ENCODE assay signal across 10 cellular contexts in the genomic region with DNA sequence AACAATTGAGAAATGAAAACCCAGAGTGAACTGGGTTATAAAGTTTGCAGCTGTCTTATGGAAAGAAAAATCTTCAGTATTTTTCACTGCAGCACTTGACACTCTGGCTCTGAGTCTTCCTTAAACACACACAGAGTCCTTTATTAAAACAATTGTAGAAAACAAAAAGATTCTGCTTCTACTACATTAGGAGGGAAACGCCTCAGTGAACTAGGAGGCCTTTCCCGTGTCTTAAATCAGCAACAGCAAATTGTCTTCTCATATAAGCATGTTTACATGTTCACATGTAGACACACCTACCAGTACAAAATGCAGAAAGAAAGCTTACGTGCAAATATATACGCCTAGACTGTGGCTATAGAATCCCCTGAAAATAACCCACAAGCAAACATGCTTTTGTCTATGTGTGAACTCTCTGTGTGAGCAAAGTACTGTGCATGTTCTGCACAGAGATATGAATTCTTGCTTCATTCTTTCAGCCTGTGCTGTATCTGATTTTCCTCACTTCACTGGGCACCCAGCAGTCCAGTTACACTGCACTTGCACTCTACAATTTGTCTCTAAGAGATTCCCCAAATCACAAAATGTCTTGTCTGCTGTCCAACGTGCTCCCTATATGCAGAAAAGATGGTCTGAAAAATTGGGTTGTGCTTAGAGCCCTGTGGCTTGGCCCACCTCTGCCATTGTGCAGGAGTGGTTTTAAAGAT. TPM values are rescaled to one million over a fixed set of nuclear protein-coding genes. Genes with fewer than 3 reads are reported as not detected.
DNase-seq lines count a peak whose midpoint lies in the region; ATAC-seq, FAIRE-seq and TF ChIP-seq lines count a peak whose summit lies in the region.
"Had no signal": no experiment of that assay in that cellular context is flagged by ENCODE, and none has a peak within 500 bp of the region (broad histone marks: within the 10 kb centered on the region; RNA-seq: fewer than 3 reads in every experiment).

No MANE protein-coding gene starts in this region.

- peak overlapping the region; percentile 87 to 90 for H3K27ac Mint-ChIP-seq in effector memory CD8-positive, alpha-beta T cell
- H3K27ac Mint-ChIP-seq in activated naive CD4-positive, alpha-beta T cell treated with anti-CD3 and anti-CD28 coated beads, Interleukin-2, amount 10 ng/mL, durations not matched to agents 7 days and 5 days, result no peak overlapping the region

- H3K9me3 ChIP-seq in stomach (no peaks in the 10 kb centered on the region), small intestine (ENCODE audit: control insufficient read depth, low read depth) (no peaks in the 10 kb centered on the region)

- no peak for TF ChIP-seq POLR2A in stomach (IDR thresholded peaks at IDR 0.05)

- H2BK5ac ChIP-seq in mesendoderm (ENCODE audit: low read length), result no peak overlapping the region

- CTCF ChIA-PET in activated naive CD4-positive, alpha-beta T cell treated with anti-CD3 and anti-CD28 coated beads, Interleukin-2, amount 10 ng/mL, durations not matched to agents 7 days and 5 days (lab: Charles Lee), result no interaction called here

- H3K4me3 ChIP-seq in HL-60 (replicated peaks; ENCODE audit: insufficient read depth, low read length) (no peak overlapping the region), mesendoderm (ENCODE audit: low read length) (no peak overlapping the region), stomach (peak overlapping the region in 1 of 4 donors; percentile 14), small intestine (ENCODE audit: low read depth in 1 of 2, low read length in 2 of 2) (no peak overlapping the region)

- peak overlapping the region; percentile 28 for H3K18ac ChIP-seq in mesendoderm (ENCODE audit: low read length)

- FAIRE-seq in small intestine (lab: Jason Lieb, UNC), result no peak

- peak overlapping the region; percentile 35 for H2BK120ac ChIP-seq in mesendoderm (ENCODE audit: low read depth, low read length)

- H3K56ac ChIP-seq in mesendoderm (ENCODE audit: low read length), result no peak overlapping the region

- no peaks in the 10 kb centered on the region for H3K36me3 ChIP-seq in mesendoderm (ENCODE audit: control insufficient read depth, insufficient read depth, low read length)
- peaks cover 0 to 4% (median 0%) of the 10 kb centered on the region in 4 donors for H3K36me3 ChIP-seq in stomach
- no peaks in the 10 kb centered on the region for H3K36me3 ChIP-seq in small intestine (ENCODE audit: control insufficient read depth in 2 of 2, insufficient read depth in 2 of 2, low read length in 2 of 2)

- H3K23ac ChIP-seq in mesendoderm (ENCODE audit: low read length), result no peak overlapping the region

- DNase-seq in HL-60 (ENCODE audit: low read depth in 1 of 2, low spot score in 1 of 2) (no peak), mesendoderm (no peak), stomach (no peak), KBM-7 (no peak), NCI-H2029 (lab: John Stamatoyannopoulos, UW) (no peak), small intestine (no peak)
- no peak for DNase-seq in effector memory CD8-positive, alpha-beta T cell
- no peak for DNase-seq in activated naive CD4-positive, alpha-beta T cell treated with anti-CD3 and anti-CD28 coated beads, Interleukin-2, amount 10 ng/mL, durations not matched to agents 7 days and 5 days
- DNase-seq: NCI-H1417, NCI-H510A treated with DMSO at 0.1 percent for 48 hours had no signal

- peaks cover 41 to 75% of the 10 kb centered on the region in 2 donors for H3K4me1 Mint-ChIP-seq in effector memory CD8-positive, alpha-beta T cell (ENCODE audit: low read depth in 2 of 2)
- no peaks in the 10 kb centered on the region for H3K4me1 Mint-ChIP-seq in activated naive CD4-positive, alpha-beta T cell treated with anti-CD3 and anti-CD28 coated beads, Interleukin-2, amount 10 ng/mL, durations not matched to agents 7 days and 5 days

- H3K4ac ChIP-seq in mesendoderm (ENCODE audit: low read depth, low read length), result no peak overlapping the region

- in situ Hi-C loops in KBM-7 (cut with MboI; ENCODE audit: low pct_unique_long_range_greater_than_20kb, low sequenced_read_pairs), result no loop called here

- H3K4me2 ChIP-seq in mesendoderm (ENCODE audit: low read length), result no peak overlapping the region

- H4K8ac ChIP-seq in mesendoderm (ENCODE audit: low read depth, low read length), result no peak overlapping the region

- no peak for TF ChIP-seq CTCF in HL-60 (IDR thresholded peaks at IDR 0.05; ENCODE audit: insufficient read depth, low read length)
- no peak for TF ChIP-seq CTCF in stomach (IDR thresholded peaks at IDR 0.05)

- no peaks in the 10 kb centered on the region for H3K9me3 Mint-ChIP-seq in effector memory CD8-positive, alpha-beta T cell
- no peaks in the 10 kb centered on the region for H3K9me3 Mint-ChIP-seq in activated naive CD4-positive, alpha-beta T cell treated with anti-CD3 and anti-CD28 coated beads, Interleukin-2, amount 10 ng/mL, durations not matched to agents 7 days and 5 days

- H2AK5ac ChIP-seq in mesendoderm (ENCODE audit: low read length), result no peak overlapping the region

- WGBS in mesendoderm (ENCODE audit: extremely low coverage, insufficient coverage, low lambda C conversion rate), result no CpG with 5 or more reads among the region's 5 CpGs
- WGBS in stomach, 5 donors, result 48 to 67% (median 53%) methylated on average over 5 of the region's 5 CpGs
- WGBS in small intestine, 3 donors, result 54 to 72% (median 64%) methylated on average over 5 of the region's 5 CpGs

- H4K5ac ChIP-seq in mesendoderm (ENCODE audit: low read length), result no peak overlapping the region

- peaks cover 2% of the 10 kb centered on the region for H3K4me1 ChIP-seq in mesendoderm (ENCODE audit: control insufficient read depth, low read depth, low read length)
- H3K4me1 ChIP-seq in stomach, result peaks cover 0 to 34% (median 6%) of the 10 kb centered on the region in 4 donors
- no peaks in the 10 kb centered on the region for H3K4me1 ChIP-seq in small intestine (ENCODE audit: control insufficient read depth in 2 of 2, insufficient read depth in 1 of 2, low read depth in 1 of 2, low read length in 1 of 2)

- intact Hi-C loops in stomach (cut with DNase I; ENCODE audit: low total_unique reads), result no loop called here

- H3K79me2 ChIP-seq in mesendoderm (ENCODE audit: control insufficient read depth, insufficient read depth, low read length), result no peaks in the 10 kb centered on the region

- peak; percentile 69 for ATAC-seq in effector memory CD8-positive, alpha-beta T cell (replicated peaks)

- H3K27ac ChIP-seq in HL-60 (replicated peaks) (peak overlapping the region; percentile 11), mesendoderm (ENCODE audit: low read depth, low read length) (no peak overlapping the region), stomach (peak overlapping the region in 3 of 5 donors; percentile 17 to 57 (median 30)), small intestine (ENCODE audit: low read depth in 1 of 2, low read length in 1 of 2) (peak overlapping the region in 1 of 2 donors; percentile 12)

- no peak overlapping the region for H3K9ac ChIP-seq in mesendoderm (ENCODE audit: low read length)

- H3K27me3 Mint-ChIP-seq in effector memory CD8-positive, alpha-beta T cell, result no peaks in the 10 kb centered on the region
- H3K27me3 Mint-ChIP-seq in activated naive CD4-positive, alpha-beta T cell treated with anti-CD3 and anti-CD28 coated beads, Interleukin-2, amount 10 ng/mL, durations not matched to agents 7 days and 5 days, result no peaks in the 10 kb centered on the region

- no peak for TF ChIP-seq EP300 in stomach (IDR thresholded peaks at IDR 0.05)

- H3K79me1 ChIP-seq in mesendoderm (ENCODE audit: low read length), result no peaks in the 10 kb centered on the region

- H2BK15ac ChIP-seq in mesendoderm (replicated peaks; ENCODE audit: low read depth), result no peak overlapping the region

- peaks cover 78% of the 10 kb centered on the region for H3K36me3 Mint-ChIP-seq in effector memory CD8-positive, alpha-beta T cell (ENCODE audit: insufficient read depth)
- H3K36me3 Mint-ChIP-seq in activated naive CD4-positive, alpha-beta T cell treated with anti-CD3 and anti-CD28 coated beads, Interleukin-2, amount 10 ng/mL, durations not matched to agents 7 days and 5 days, result no peaks in the 10 kb centered on the region

- H3K4me3 Mint-ChIP-seq in effector memory CD8-positive, alpha-beta T cell, result peak overlapping the region; percentile 41 to 64
- H3K4me3 Mint-ChIP-seq in activated naive CD4-positive, alpha-beta T cell treated with anti-CD3 and anti-CD28 coated beads, Interleukin-2, amount 10 ng/mL, durations not matched to agents 7 days and 5 days, result no peak overlapping the region

- no peaks in the 10 kb centered on the region for H3K27me3 ChIP-seq in HL-60 (ENCODE audit: insufficient read depth, poor library complexity, severe bottlenecking)
- H3K27me3 ChIP-seq in mesendoderm (ENCODE audit: insufficient read depth, low read length, poor library complexity), result no peaks in the 10 kb centered on the region
- peaks cover 0 to 6% (median 0%) of the 10 kb centered on the region in 3 donors for H3K27me3 ChIP-seq in stomach
- H3K27me3 ChIP-seq in small intestine (ENCODE audit: control insufficient read depth in 2 of 2, insufficient read depth in 2 of 2, low read length in 2 of 2), result no peaks in the 10 kb centered on the region

RNA-seq across cellular contexts. Expression of a gene that starts 24.5 kb away (rescaled TPM):
- 0.74 TPM for polyA plus RNA-seq in mesendoderm (2013, experiment 1 of 2)
- polyA plus RNA-seq in mesendoderm (2013, experiment 2 of 2), result 0.83 TPM
- total RNA-seq in stomach, result 100 to 1,000 TPM in 1 of 5 donors, 10 to 100 TPM in 4; 13.0 to 161 (median 53.6) TPM
- polyA plus RNA-seq in stomach (10 to 100 TPM; 10.7 to 48.0 (median 38.3) TPM), small intestine (10 to 100 TPM in 2 of 3 donors, 1 to 10 TPM in 1; 2.0 to 18.5 (median 12.2) TPM)
